In the genomic region with DNA sequence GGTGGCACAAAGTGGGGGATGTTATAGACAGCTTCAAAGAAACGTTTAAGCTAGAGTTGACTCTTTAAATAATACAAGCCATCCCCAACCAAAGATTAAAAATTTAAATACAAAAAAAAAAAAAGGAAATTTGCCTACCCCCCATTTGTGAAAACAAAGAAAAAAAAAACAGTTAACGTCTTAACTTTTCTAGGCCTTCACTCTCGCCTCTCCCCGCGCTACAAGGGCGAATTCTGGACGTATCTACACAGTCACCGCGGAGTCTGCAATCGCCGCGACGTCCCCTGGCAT, we compare ENCODE assay signal across 1 cellular context.
TF ChIP-seq lines count a peak whose summit lies in the region.

No MANE protein-coding gene starts in this region.

TF ChIP-seq in K562, 482 proteins besides CTCF, POLR2A, EP300 and RAD21 (continued from another document):
- TF ChIP-seq SMARCC2 (IDR thresholded peaks at IDR 0.05; ENCODE audit: low read depth) = peak; percentile 38; the same call in 1 of the 2 replicates
- TF ChIP-seq ZNF354B (CRISPR knock-in tag; IDR thresholded peaks at IDR 0.05) = no peak
- 0 out of 2 replicates have a peak, but pooled peaks have one; percentile 55 for TF ChIP-seq NFRKB (IDR thresholded peaks at IDR 0.05; ENCODE audit: low read depth)
- TF ChIP-seq, protein P1, sequence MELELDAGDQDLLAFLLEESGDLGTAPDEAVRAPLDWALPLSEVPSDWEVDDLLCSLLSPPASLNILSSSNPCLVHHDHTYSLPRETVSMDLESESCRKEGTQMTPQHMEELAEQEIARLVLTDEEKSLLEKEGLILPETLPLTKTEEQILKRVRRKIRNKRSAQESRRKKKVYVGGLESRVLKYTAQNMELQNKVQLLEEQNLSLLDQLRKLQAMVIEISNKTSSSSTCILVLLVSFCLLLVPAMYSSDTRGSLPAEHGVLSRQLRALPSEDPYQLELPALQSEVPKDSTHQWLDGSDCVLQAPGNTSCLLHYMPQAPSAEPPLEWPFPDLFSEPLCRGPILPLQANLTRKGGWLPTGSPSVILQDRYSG (tag; conservative IDR thresholded peaks at IDR 0.05; ENCODE audit: low read depth) = no peak
- no peak for TF ChIP-seq ZNF217 (CRISPR knock-in tag; IDR thresholded peaks at IDR 0.05)
- TF ChIP-seq SMAD4 (CRISPR knock-in tag; conservative IDR thresholded peaks at IDR 0.05) = no peak
- TF ChIP-seq TEAD4 (IDR thresholded peaks at IDR 0.05; ENCODE audit: low read length) = 0 out of 2 replicates have a peak, but pooled peaks have one; percentile 10
- no peak for TF ChIP-seq TEAD4 (CRISPR knock-in tag; IDR thresholded peaks at IDR 0.05; ENCODE audit: borderline replicate concordance)
- TF ChIP-seq ZNF717 (CRISPR knock-in tag; IDR thresholded peaks at IDR 0.05) = no peak
- TF ChIP-seq BCOR (IDR thresholded peaks at IDR 0.05) = peak; percentile 38; the same call in 1 of the 2 replicates
- TF ChIP-seq RFX7 (CRISPR knock-in tag; IDR thresholded peaks at IDR 0.05) = no peak
- no peak for TF ChIP-seq TRIM24 (IDR thresholded peaks at IDR 0.05)
- no peak for TF ChIP-seq ZNF174 (CRISPR knock-in tag; IDR thresholded peaks at IDR 0.05)
- 0 out of 2 replicates have a peak, but pooled peaks have one; percentile 20 for TF ChIP-seq GABPA (tag; conservative IDR thresholded peaks at IDR 0.05; ENCODE audit: low read depth)
- 0 out of 4 replicates have a peak, but pooled peaks of 1 of the 2 experiments have one; percentile 13 for TF ChIP-seq FOXK2 (conservative IDR thresholded peaks at IDR 0.05 in 1 of 2, IDR thresholded peaks at IDR 0.05 in 1 of 2; ENCODE audit: low read depth in 2 of 2)
- TF ChIP-seq, protein P2, sequence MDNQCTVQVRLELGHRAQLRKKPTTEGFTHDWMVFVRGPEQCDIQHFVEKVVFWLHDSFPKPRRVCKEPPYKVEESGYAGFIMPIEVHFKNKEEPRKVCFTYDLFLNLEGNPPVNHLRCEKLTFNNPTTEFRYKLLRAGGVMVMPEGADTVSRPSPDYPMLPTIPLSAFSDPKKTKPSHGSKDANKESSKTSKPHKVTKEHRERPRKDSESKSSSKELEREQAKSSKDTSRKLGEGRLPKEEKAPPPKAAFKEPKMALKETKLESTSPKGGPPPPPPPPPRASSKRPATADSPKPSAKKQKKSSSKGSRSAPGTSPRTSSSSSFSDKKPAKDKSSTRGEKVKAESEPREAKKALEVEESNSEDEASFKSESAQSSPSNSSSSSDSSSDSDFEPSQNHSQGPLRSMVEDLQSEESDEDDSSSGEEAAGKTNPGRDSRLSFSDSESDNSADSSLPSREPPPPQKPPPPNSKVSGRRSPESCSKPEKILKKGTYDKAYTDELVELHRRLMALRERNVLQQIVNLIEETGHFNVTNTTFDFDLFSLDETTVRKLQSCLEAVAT (IDR thresholded peaks at IDR 0.05) = peak in 1 of 2 experiments; percentile 87
- no peak for TF ChIP-seq FOXJ3 (CRISPR knock-in tag; IDR thresholded peaks at IDR 0.05)
- TF ChIP-seq, protein P3, sequence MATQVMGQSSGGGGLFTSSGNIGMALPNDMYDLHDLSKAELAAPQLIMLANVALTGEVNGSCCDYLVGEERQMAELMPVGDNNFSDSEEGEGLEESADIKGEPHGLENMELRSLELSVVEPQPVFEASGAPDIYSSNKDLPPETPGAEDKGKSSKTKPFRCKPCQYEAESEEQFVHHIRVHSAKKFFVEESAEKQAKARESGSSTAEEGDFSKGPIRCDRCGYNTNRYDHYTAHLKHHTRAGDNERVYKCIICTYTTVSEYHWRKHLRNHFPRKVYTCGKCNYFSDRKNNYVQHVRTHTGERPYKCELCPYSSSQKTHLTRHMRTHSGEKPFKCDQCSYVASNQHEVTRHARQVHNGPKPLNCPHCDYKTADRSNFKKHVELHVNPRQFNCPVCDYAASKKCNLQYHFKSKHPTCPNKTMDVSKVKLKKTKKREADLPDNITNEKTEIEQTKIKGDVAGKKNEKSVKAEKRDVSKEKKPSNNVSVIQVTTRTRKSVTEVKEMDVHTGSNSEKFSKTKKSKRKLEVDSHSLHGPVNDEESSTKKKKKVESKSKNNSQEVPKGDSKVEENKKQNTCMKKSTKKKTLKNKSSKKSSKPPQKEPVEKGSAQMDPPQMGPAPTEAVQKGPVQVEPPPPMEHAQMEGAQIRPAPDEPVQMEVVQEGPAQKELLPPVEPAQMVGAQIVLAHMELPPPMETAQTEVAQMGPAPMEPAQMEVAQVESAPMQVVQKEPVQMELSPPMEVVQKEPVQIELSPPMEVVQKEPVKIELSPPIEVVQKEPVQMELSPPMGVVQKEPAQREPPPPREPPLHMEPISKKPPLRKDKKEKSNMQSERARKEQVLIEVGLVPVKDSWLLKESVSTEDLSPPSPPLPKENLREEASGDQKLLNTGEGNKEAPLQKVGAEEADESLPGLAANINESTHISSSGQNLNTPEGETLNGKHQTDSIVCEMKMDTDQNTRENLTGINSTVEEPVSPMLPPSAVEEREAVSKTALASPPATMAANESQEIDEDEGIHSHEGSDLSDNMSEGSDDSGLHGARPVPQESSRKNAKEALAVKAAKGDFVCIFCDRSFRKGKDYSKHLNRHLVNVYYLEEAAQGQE (CRISPR knock-in tag; IDR thresholded peaks at IDR 0.05; ENCODE audit: low read depth) = no peak
